In the genomic region with DNA sequence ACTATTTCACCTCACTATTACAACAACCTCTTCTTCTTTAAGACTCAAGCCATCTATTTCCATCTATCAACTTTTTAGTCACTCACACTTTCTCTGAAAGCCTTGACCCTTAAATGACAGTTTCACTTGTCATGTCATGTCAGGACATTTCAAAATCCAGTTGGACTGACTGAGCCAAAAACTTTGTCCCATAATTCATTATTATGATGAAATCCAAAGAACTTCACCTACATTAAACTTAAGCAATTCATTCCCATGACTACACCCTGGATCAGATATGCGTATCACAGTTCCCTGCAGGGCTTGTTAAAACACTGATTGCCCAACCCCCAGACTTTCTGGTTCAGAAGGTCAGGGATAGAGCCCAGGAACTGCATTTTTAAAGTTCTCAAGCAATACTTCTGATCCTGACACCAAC, we compare ENCODE assay signal across 13 cellular contexts. TPM values are rescaled to one million over a fixed set of nuclear protein-coding genes. Genes with fewer than 3 reads are reported as not detected.
A peak's percentile ranks its signal among the peaks of the same experiment; 100 is the strongest.
DNase-seq lines count a peak whose midpoint lies in the region; ATAC-seq and TF ChIP-seq lines count a peak whose summit lies in the region.
"Had no signal": no experiment of that assay in that cellular context is flagged by ENCODE, and none has a peak within 500 bp of the region (broad histone marks: within the 10 kb centered on the region; RNA-seq: fewer than 3 reads in every experiment).

No MANE protein-coding gene starts in this region.

- H3K4me1 ChIP-seq in trophoblast cell (ENCODE audit: control insufficient read depth in 1 of 2, insufficient read depth in 2 of 2, low read length in 2 of 2), result peaks cover 0 to 2% of the 10 kb centered on the region in 2 experiments
- no peaks in the 10 kb centered on the region for H3K4me1 ChIP-seq in endodermal cell (ENCODE audit: control insufficient read depth, insufficient read depth, low read length)

- H3K79me1 ChIP-seq in trophoblast cell (ENCODE audit: low read length), result peaks cover 3% of the 10 kb centered on the region

- H3K36me3 ChIP-seq in trophoblast cell (ENCODE audit: control insufficient read depth in 1 of 2, insufficient read depth in 2 of 2, low read length in 2 of 2), result peaks cover 0 to 2% of the 10 kb centered on the region in 2 experiments
- H3K36me3 ChIP-seq in endodermal cell (ENCODE audit: control insufficient read depth, insufficient read depth, low read length), result peaks cover 19% of the 10 kb centered on the region

- no peak overlapping the region for H3K14ac ChIP-seq in trophoblast cell (ENCODE audit: low read length)

- H3K9me3 ChIP-seq in trophoblast cell (ENCODE audit: insufficient read depth, low read depth, low read length), result no peaks in the 10 kb centered on the region
- H3K9me3 ChIP-seq in endodermal cell (ENCODE audit: control insufficient read depth, low read length), result peaks cover 17% of the 10 kb centered on the region

- H4K8ac ChIP-seq in trophoblast cell (ENCODE audit: low read depth, low read length), result no peak overlapping the region

- no peak overlapping the region for H3K4ac ChIP-seq in trophoblast cell (ENCODE audit: low read depth, low read length)

- no peak overlapping the region for H3K18ac ChIP-seq in trophoblast cell (ENCODE audit: low read length)

- H3K23ac ChIP-seq in trophoblast cell (ENCODE audit: low read length), result no peak overlapping the region

- DNase-seq in epithelial cell of prostate (ENCODE audit: low read depth, low spot score), result peak; percentile 78
- DNase-seq in trophoblast cell, result peak; percentile 89 to 95
- no peak for DNase-seq in anterior cingulate cortex (lab: John Stamatoyannopoulos, UW)
- no peak for DNase-seq in NCI-H510A treated with DMSO at 0.1 percent for 48 hours (lab: John Stamatoyannopoulos, UW)
- DNase-seq in DMS153 (lab: John Stamatoyannopoulos, UW), result no peak
- DNase-seq in endodermal cell, result no peak
- DNase-seq: cerebellar nuclear complex, Kasumi-1, NCI-H774, T-helper 17 cell had no signal

- TF ChIP-seq CTCF in endodermal cell (conservative IDR thresholded peaks at IDR 0.05), result no peak

- H2BK120ac ChIP-seq in trophoblast cell (ENCODE audit: insufficient read depth, low read length, poor library complexity), result no peak overlapping the region

- ATAC-seq in GM18909 (IDR thresholded peaks at IDR 0.05; ENCODE audit: poor library complexity, unreplicated experiment) (peak; percentile 57), HG03432 (IDR thresholded peaks at IDR 0.05; ENCODE audit: unreplicated experiment) (peak; percentile 71)
- ATAC-seq: T-helper 17 cell had no signal

- no peak overlapping the region for H3K4me3 Mint-ChIP-seq in endodermal cell
- H3K4me3 Mint-ChIP-seq: neural crest cell, T-helper 17 cell had no signal

- H3K4me2 ChIP-seq in trophoblast cell (ENCODE audit: low read length), result no peak overlapping the region

- H2AK5ac ChIP-seq in trophoblast cell (ENCODE audit: low read length), result no peak overlapping the region

- no peaks in the 10 kb centered on the region for H3K79me2 ChIP-seq in trophoblast cell (ENCODE audit: control insufficient read depth, insufficient read depth, low read length, poor library complexity)

- H3K27ac ChIP-seq in epithelial cell of prostate (peak overlapping the region; percentile 28), trophoblast cell (ENCODE audit: low read depth, low read length) (peak overlapping the region; percentile 36), endodermal cell (ENCODE audit: low read depth, low read length) (no peak overlapping the region)

- H3K36me3 Mint-ChIP-seq in endodermal cell (ENCODE audit: low read depth), result peaks cover 33% of the 10 kb centered on the region

- no peak overlapping the region for H4K12ac ChIP-seq in trophoblast cell (ENCODE audit: low read depth, low read length)

- H2BK5ac ChIP-seq in trophoblast cell (ENCODE audit: low read depth, low read length, poor library complexity), result no peak overlapping the region

- peaks cover 17% of the 10 kb centered on the region for H3K4me1 Mint-ChIP-seq in endodermal cell
- H3K4me1 Mint-ChIP-seq: neural crest cell had no signal

- H3K9me3 Mint-ChIP-seq in endodermal cell, result peaks cover 17% of the 10 kb centered on the region

- no peak overlapping the region for H2AFZ ChIP-seq in trophoblast cell (ENCODE audit: insufficient read depth, low read length, poor library complexity)

- no peak overlapping the region for H4K91ac ChIP-seq in trophoblast cell (ENCODE audit: low read depth, low read length)

- H3K27me3 ChIP-seq in trophoblast cell (ENCODE audit: insufficient read depth, low read length), result no peaks in the 10 kb centered on the region
- H3K27me3 ChIP-seq in endodermal cell (ENCODE audit: control insufficient read depth, insufficient read depth, low read length, poor library complexity, severe bottlenecking), result no peaks in the 10 kb centered on the region

- H3K4me3 ChIP-seq in trophoblast cell (ENCODE audit: low read depth, low read length), result no peak overlapping the region
- no peak overlapping the region for H3K4me3 ChIP-seq in endodermal cell (ENCODE audit: low read length)

- no peaks in the 10 kb centered on the region for H3K27me3 Mint-ChIP-seq in endodermal cell (ENCODE audit: insufficient read depth)
- H3K27me3 Mint-ChIP-seq: T-helper 17 cell had no signal

- no peak overlapping the region for H3K9ac ChIP-seq in trophoblast cell (ENCODE audit: low read length)
- no peak overlapping the region for H3K9ac ChIP-seq in endodermal cell (ENCODE audit: extremely low read depth, low read length, poor library complexity, severe bottlenecking)

- no CpG with 5 or more reads among the region's 1 CpG for WGBS in trophoblast cell (ENCODE audit: extremely low coverage, insufficient coverage, insufficient read length)
- 87 to 88% methylated on average over 1 of the region's 1 CpG for WGBS in endodermal cell (ENCODE audit: insufficient coverage in 1 of 2, insufficient read length in 1 of 2), 2 experiments

- H2BK12ac ChIP-seq in trophoblast cell (ENCODE audit: low read length), result no peak overlapping the region

- H3K27ac Mint-ChIP-seq in endodermal cell, result no peak overlapping the region

RNA-seq across cellular contexts. Expression of a gene that starts 26.5 kb away (rescaled TPM):
- polyA plus RNA-seq in trophoblast cell (2013), result 13.6 and 13.9 TPM in 2 replicates
- 10 to 100 TPM; 28.7 to 42.2 TPM for total RNA-seq in endodermal cell
- polyA plus RNA-seq in endodermal cell (2013, experiment 1 of 2), result 43.3 TPM
- 33.5 TPM for polyA plus RNA-seq in endodermal cell (2013, experiment 2 of 2)

Comparison
In these comparisons a context has a peak if more than half of its experiments do, and no peak if none do; other contexts are left out.
1. DNase-seq: peak in epithelial cell of prostate (single experiment) and trophoblast cell (2 of 2); none in anterior cingulate cortex (0 of 58), NCI-H510A treated with DMSO at 0.1 percent for 48 hours (single experiment), DMS153 (single experiment) and endodermal cell (single experiment).